Comparison of ENCODE assay signal across 5 cellular contexts in the genomic region with DNA sequence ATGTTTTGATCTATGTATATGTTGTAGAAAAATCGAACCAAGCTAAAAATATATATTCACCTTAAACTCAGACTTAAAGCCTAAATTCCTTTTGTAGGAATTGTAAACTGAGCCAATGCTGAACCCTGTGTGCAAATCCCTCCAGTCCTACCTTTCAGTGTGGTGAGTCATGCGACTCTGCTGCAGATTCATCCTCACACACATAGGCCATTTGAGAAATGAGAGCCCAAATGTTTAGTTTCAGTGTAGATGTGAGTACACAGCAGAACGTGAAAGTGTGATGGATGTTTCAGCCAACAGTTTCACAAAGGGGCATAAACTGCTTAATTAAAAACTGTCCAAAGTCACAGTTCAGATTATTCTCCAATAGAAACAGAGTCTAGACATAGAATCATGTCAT.
"Had no signal": no experiment of that assay in that cellular context is flagged by ENCODE, and none has a peak within 500 bp of the region (broad histone marks: within the 10 kb centered on the region; RNA-seq: fewer than 3 reads in every experiment).

No MANE protein-coding gene starts in this region.

- H3K9ac ChIP-seq: GM23248 had no signal

- ATAC-seq: HepG2 had no signal

- H2AFZ ChIP-seq: GM23248 had no signal

- H3K4me3 ChIP-seq: GM23248 had no signal

- H3K27ac ChIP-seq: GM23248, HL-60 had no signal

- DNase-seq: GM23248, H9, HCEC 1CT had no signal
